In genomic region chr15:39629376-39629775, GRCh38 we compare ENCODE assay signal across 3 cellular contexts.
TF ChIP-seq lines count a peak whose summit lies in the region.

No MANE protein-coding gene starts in this region.

TF ChIP-seq in SK-N-SH, 30 proteins besides CTCF, POLR2A, EP300 and RAD21:
- TF ChIP-seq MAX (IDR thresholded peaks at IDR 0.05; ENCODE audit: low read depth) = peak; percentile 20; the same call in 1 of the 2 replicates
- peak; percentile 33; the same call in 1 of the 2 replicates for TF ChIP-seq USF1 (IDR thresholded peaks at IDR 0.05; ENCODE audit: borderline replicate concordance, low read depth)
- TF ChIP-seq CHD2 (IDR thresholded peaks at IDR 0.05; ENCODE audit: low read length, partially characterized antibody) = no peak

TF ChIP-seq in SK-N-SH treated with all-trans-retinoic acid at 6 μM for 48 hours, 23 proteins besides CTCF, POLR2A, EP300 and RAD21 (continued from another document):
- no peak for TF ChIP-seq PPARA (CRISPR knock-in tag; IDR thresholded peaks at IDR 0.05; ENCODE audit: borderline replicate concordance)

TF ChIP-seq in HepG2, 621 proteins besides CTCF, POLR2A, EP300 and RAD21:
- TF ChIP-seq FUBP1 (CRISPR knock-in tag; IDR thresholded peaks at IDR 0.05; ENCODE audit: borderline replicate concordance) (no peak), GABPA (IDR thresholded peaks at IDR 0.05; ENCODE audit: low read depth, low read length) (no peak), GABPA (CRISPR knock-in tag; IDR thresholded peaks at IDR 0.05; ENCODE audit: low read depth) (peak; percentile 55; the same call in 1 of the 2 replicates), CAMTA2 (CRISPR knock-in tag; IDR thresholded peaks at IDR 0.05; ENCODE audit: borderline replicate concordance) (no peak), SCMH1 (CRISPR knock-in tag; IDR thresholded peaks at IDR 0.05; ENCODE audit: borderline replicate concordance) (no peak)
